ENCODE assay signal across 37 cellular contexts in the genomic region with DNA sequence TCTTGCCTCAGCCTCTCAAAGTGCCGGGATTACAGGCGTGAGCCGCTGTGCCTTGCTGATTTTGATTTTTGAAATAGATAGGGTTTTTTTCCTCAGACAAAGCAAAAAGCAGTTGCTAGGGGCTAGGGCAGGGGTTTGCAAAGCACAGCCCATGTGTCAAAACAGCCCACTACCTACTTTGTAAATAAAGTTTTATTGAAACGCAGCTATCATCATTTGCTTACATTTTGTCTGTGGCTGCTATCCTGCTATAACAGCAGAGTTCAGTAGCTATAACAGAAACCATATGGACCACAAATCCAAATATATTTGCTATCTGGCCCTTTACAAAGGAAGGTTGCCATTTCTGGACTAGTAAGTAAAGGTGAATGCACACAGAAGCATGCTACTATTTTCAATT. TPM values are rescaled to one million over a fixed set of nuclear protein-coding genes. Genes with fewer than 3 reads are reported as not detected.
"Had no signal": no experiment of that assay in that cellular context is flagged by ENCODE, and none has a peak within 500 bp of the region (broad histone marks: within the 10 kb centered on the region; RNA-seq: fewer than 3 reads in every experiment).

No MANE protein-coding gene starts in this region.

- H3K27ac ChIP-seq: ascending aorta, cardiac muscle cell, VCaP had no signal

- H3K4me3 Mint-ChIP-seq: activated B cell treated with CpG ODN at 0.5 μM for 24 hours; activated CD4-positive, alpha-beta memory T cell treated with anti-CD3 and anti-CD28 coated beads, Interleukin-2, amount 10 ng/mL, durations not matched to agents 7 days and 5 days; activated CD4-positive, alpha-beta T cell treated with anti-CD3 and anti-CD28 coated beads for 36 hours; activated CD4-positive, alpha-beta T cell treated with anti-CD3 and anti-CD28 coated beads, Interleukin-2, amount 10 ng/mL, durations not matched to agents 7 days and 5 days; activated CD8-positive, alpha-beta memory T cell treated with anti-CD3 and anti-CD28 coated beads, Interleukin-2, amount 10 ng/mL, durations not matched to agents 7 days and 5 days; activated CD8-positive, alpha-beta T cell treated with anti-CD3 and anti-CD28 coated beads, Interleukin-2, amount 10 ng/mL, durations not matched to agents 7 days and 5 days; activated naive CD4-positive, alpha-beta T cell treated with anti-CD3 and anti-CD28 coated beads, Interleukin-2, amount 10 ng/mL, durations not matched to agents 7 days and 5 days; activated naive CD4-positive, alpha-beta T cell treated with anti-CD3 and anti-CD28 coated beads, Interleukin-2, amount 50 U/mL, for 24 hours; activated naive CD8-positive, alpha-beta T cell; activated naive CD8-positive, alpha-beta T cell treated with anti-CD3 and anti-CD28 coated beads, Interleukin-2, amount 10 ng/mL, durations not matched to agents 7 days and 5 days; activated naive CD8-positive, alpha-beta T cell treated with anti-CD3 and anti-CD28 coated beads, Interleukin-2, amount 50 U/mL, for 24 hours; activated T-cell treated with anti-CD3 and anti-CD28 coated beads, Interleukin-2, amount 50 U/mL, for 24 hours; brain; central memory CD8-positive, alpha-beta T cell; T-helper 1 cell treated with Interleukin-12 subunit alpha and Interleukin-12 subunit beta and Interleukin-4 antibody, amounts not matched to agents 30 μg/mL and 1 μg/mL, for 36 hours; T-helper 2 cell treated with Interferon-gamma antibody and Interleukin-4, amounts not matched to agents 5 μg/mL and 100 μg/mL, for 36 hours had no signal

- ATAC-seq: activated CD4-positive, alpha-beta T cell treated with anti-CD3 and anti-CD28 coated beads for 36 hours; activated CD4-positive, CD25-positive, alpha-beta regulatory T cell treated with anti-CD3 and anti-CD28 coated beads, Interleukin-2, amount 50 U/mL, for 24 hours; activated CD8-positive, alpha-beta memory T cell treated with anti-CD3 and anti-CD28 coated beads, Interleukin-2, amount 10 ng/mL, durations not matched to agents 7 days and 5 days; activated CD8-positive, alpha-beta T cell treated with anti-CD3 and anti-CD28 coated beads, Interleukin-2, amount 10 ng/mL, durations not matched to agents 7 days and 5 days; activated naive CD8-positive, alpha-beta T cell treated with anti-CD3 and anti-CD28 coated beads, Interleukin-2, amount 50 U/mL, for 24 hours had no signal

- H3K36me3 ChIP-seq: ascending aorta, cardiac muscle cell had no signal

- H3K27ac Mint-ChIP-seq: activated B cell treated with CpG ODN at 0.5 μM for 24 hours; activated CD4-positive, alpha-beta memory T cell treated with anti-CD3 and anti-CD28 coated beads, Interleukin-2, amount 10 ng/mL, durations not matched to agents 7 days and 5 days; activated CD4-positive, alpha-beta T cell treated with anti-CD3 and anti-CD28 coated beads for 36 hours; activated CD4-positive, alpha-beta T cell treated with anti-CD3 and anti-CD28 coated beads, Interleukin-2, amount 10 ng/mL, durations not matched to agents 7 days and 5 days; activated CD8-positive, alpha-beta memory T cell treated with anti-CD3 and anti-CD28 coated beads, Interleukin-2, amount 10 ng/mL, durations not matched to agents 7 days and 5 days; activated CD8-positive, alpha-beta T cell treated with anti-CD3 and anti-CD28 coated beads, Interleukin-2, amount 10 ng/mL, durations not matched to agents 7 days and 5 days; activated naive CD4-positive, alpha-beta T cell treated with anti-CD3 and anti-CD28 coated beads, Interleukin-2, amount 10 ng/mL, durations not matched to agents 7 days and 5 days; activated naive CD4-positive, alpha-beta T cell treated with anti-CD3 and anti-CD28 coated beads, Interleukin-2, amount 50 U/mL, for 24 hours; activated naive CD8-positive, alpha-beta T cell; activated naive CD8-positive, alpha-beta T cell treated with anti-CD3 and anti-CD28 coated beads, Interleukin-2, amount 10 ng/mL, durations not matched to agents 7 days and 5 days; activated naive CD8-positive, alpha-beta T cell treated with anti-CD3 and anti-CD28 coated beads, Interleukin-2, amount 50 U/mL, for 24 hours; activated T-cell treated with anti-CD3 and anti-CD28 coated beads, Interleukin-2, amount 50 U/mL, for 24 hours; activated T-helper 2 cell treated with anti-CD3 and anti-CD28 coated beads, Interferon-gamma antibody, Interleukin-2, Interleukin-4, amounts not matched to agents 10 μg/mL and 5 μg/mL and 100 μg/mL, durations not matched to agents 14 hours and 24 hours and 36 hours; T-helper 1 cell treated with Interleukin-12 subunit alpha and Interleukin-12 subunit beta and Interleukin-4 antibody, amounts not matched to agents 30 μg/mL and 1 μg/mL, for 36 hours; T-helper 2 cell treated with Interferon-gamma antibody and Interleukin-4, amounts not matched to agents 5 μg/mL and 100 μg/mL, for 36 hours had no signal

- H3K4me1 ChIP-seq: ascending aorta had no signal

- H3K4me3 ChIP-seq: ascending aorta, cardiac muscle cell had no signal

- H3K9me3 Mint-ChIP-seq: activated B cell treated with CpG ODN at 0.5 μM for 24 hours; activated CD4-positive, alpha-beta memory T cell treated with anti-CD3 and anti-CD28 coated beads, Interleukin-2, amount 10 ng/mL, durations not matched to agents 7 days and 5 days; activated CD4-positive, alpha-beta T cell treated with anti-CD3 and anti-CD28 coated beads, Interleukin-2, amount 10 ng/mL, durations not matched to agents 7 days and 5 days; activated naive CD4-positive, alpha-beta T cell treated with anti-CD3 and anti-CD28 coated beads, Interleukin-2, amount 10 ng/mL, durations not matched to agents 7 days and 5 days; activated naive CD4-positive, alpha-beta T cell treated with anti-CD3 and anti-CD28 coated beads, Interleukin-2, amount 50 U/mL, for 24 hours; activated naive CD8-positive, alpha-beta T cell treated with anti-CD3 and anti-CD28 coated beads, Interleukin-2, amount 10 ng/mL, durations not matched to agents 7 days and 5 days; activated naive CD8-positive, alpha-beta T cell treated with anti-CD3 and anti-CD28 coated beads, Interleukin-2, amount 50 U/mL, for 24 hours; activated T-cell treated with anti-CD3 and anti-CD28 coated beads, Interleukin-2, amount 50 U/mL, for 24 hours; activated T-helper 2 cell treated with anti-CD3 and anti-CD28 coated beads, Interferon-gamma antibody, Interleukin-2, Interleukin-4, amounts not matched to agents 10 μg/mL and 5 μg/mL and 100 μg/mL, durations not matched to agents 14 hours and 24 hours and 36 hours; brain; central memory CD8-positive, alpha-beta T cell; T-helper 1 cell treated with Interleukin-12 subunit alpha and Interleukin-12 subunit beta and Interleukin-4 antibody, amounts not matched to agents 30 μg/mL and 1 μg/mL, for 36 hours; T-helper 2 cell treated with Interferon-gamma antibody and Interleukin-4, amounts not matched to agents 5 μg/mL and 100 μg/mL, for 36 hours had no signal

- H3K27me3 Mint-ChIP-seq: activated naive CD4-positive, alpha-beta T cell treated with anti-CD3 and anti-CD28 coated beads, Interleukin-2, amount 10 ng/mL, durations not matched to agents 7 days and 5 days; brain; central memory CD8-positive, alpha-beta T cell had no signal

- H3K36me3 Mint-ChIP-seq: activated CD8-positive, alpha-beta memory T cell treated with anti-CD3 and anti-CD28 coated beads, Interleukin-2, amount 10 ng/mL, durations not matched to agents 7 days and 5 days; activated naive CD4-positive, alpha-beta T cell treated with anti-CD3 and anti-CD28 coated beads, Interleukin-2, amount 10 ng/mL, durations not matched to agents 7 days and 5 days; activated naive CD4-positive, alpha-beta T cell treated with anti-CD3 and anti-CD28 coated beads, Interleukin-2, amount 50 U/mL, for 24 hours; activated naive CD8-positive, alpha-beta T cell; activated naive CD8-positive, alpha-beta T cell treated with anti-CD3 and anti-CD28 coated beads, Interleukin-2, amount 10 ng/mL, durations not matched to agents 7 days and 5 days; brain had no signal

- FAIRE-seq: bronchial epithelial cell had no signal

- DNase-seq: activated B cell treated with CpG ODN at 0.5 μM for 24 hours; activated CD4-positive, alpha-beta memory T cell treated with anti-CD3 and anti-CD28 coated beads, Interleukin-2, amount 10 ng/mL, durations not matched to agents 7 days and 5 days; activated CD4-positive, alpha-beta T cell treated with anti-CD3 and anti-CD28 coated beads for 1 hour; activated CD4-positive, alpha-beta T cell treated with anti-CD3 and anti-CD28 coated beads for 36 hours; activated CD4-positive, alpha-beta T cell treated with anti-CD3 and anti-CD28 coated beads for 48 hours; activated CD4-positive, alpha-beta T cell treated with anti-CD3 and anti-CD28 coated beads, Interleukin-2, amount 10 ng/mL, durations not matched to agents 7 days and 5 days; activated CD4-positive, alpha-beta T cell treated with anti-CD3 and anti-CD28 coated beads, Interleukin-2, amount 50 U/mL, for 48 hours; activated CD8-positive, alpha-beta memory T cell treated with anti-CD3 and anti-CD28 coated beads for 24 hours; activated CD8-positive, alpha-beta memory T cell treated with anti-CD3 and anti-CD28 coated beads, Interleukin-2, amount 10 ng/mL, durations not matched to agents 7 days and 5 days; activated CD8-positive, alpha-beta memory T cell treated with anti-CD3 and anti-CD28 coated beads, Interleukin-2, amount 50 U/mL, for 48 hours; activated CD8-positive, alpha-beta T cell treated with anti-CD3 and anti-CD28 coated beads, Interleukin-2, amount 10 ng/mL, durations not matched to agents 7 days and 5 days; activated effector memory CD4-positive, alpha-beta T cell treated with Interleukin-2 at 50 U/mL for 16 hours; activated gamma-delta T cell; activated naive CD4-positive, alpha-beta T cell treated with anti-CD3 and anti-CD28 coated beads, Interleukin-2, amount 10 ng/mL, durations not matched to agents 7 days and 5 days; activated naive CD4-positive, alpha-beta T cell treated with Interleukin-2 at 50 U/mL for 16 hours; activated naive CD8-positive, alpha-beta T cell treated with anti-CD3 and anti-CD28 coated beads, Interleukin-2, amount 10 ng/mL, durations not matched to agents 7 days and 5 days; activated naive CD8-positive, alpha-beta T cell treated with anti-CD3 and anti-CD28 coated beads, Interleukin-2, amount 50 U/mL, for 24 hours; activated T-cell treated with anti-CD3 and anti-CD28 coated beads, Interleukin-2, amount 50 U/mL, for 24 hours; activated T-cell treated with anti-CD3 and anti-CD28 coated beads, Interleukin-2, amount 50 U/mL, for 48 hours; amygdala; anterior cingulate cortex; caudate nucleus; cerebellar nuclear complex; T-helper 2 cell; T-helper 9 cell had no signal

- H3K27me3 ChIP-seq: ascending aorta, cardiac muscle cell had no signal

- H3K4me1 Mint-ChIP-seq: activated naive CD8-positive, alpha-beta T cell treated with anti-CD3 and anti-CD28 coated beads, Interleukin-2, amount 50 U/mL, for 24 hours had no signal

- H3K9me3 ChIP-seq: ascending aorta had no signal

RNA-seq across cellular contexts. Expression of gene NUF2, which starts 44.8 kb away (rescaled TPM):
- total RNA-seq: ascending aorta had no signal
